ENCODE assay signal across 26 cellular contexts in genomic region chr17:39923230-39923629, GRCh38. TPM values are rescaled to one million over a fixed set of nuclear protein-coding genes. Genes with fewer than 3 reads are reported as not detected.
DNase-seq lines count a peak whose midpoint lies in the region; ATAC-seq and TF ChIP-seq lines count a peak whose summit lies in the region.
"Had no signal": no experiment of that assay in that cellular context is flagged by ENCODE, and none has a peak within 500 bp of the region (broad histone marks: within the 10 kb centered on the region; RNA-seq: fewer than 3 reads in every experiment).

No MANE protein-coding gene starts in this region.

- no peak overlapping the region for H3K23ac ChIP-seq in mesenchymal stem cell (ENCODE audit: low read length in 2 of 2)

- H2BK120ac ChIP-seq in mesenchymal stem cell (ENCODE audit: low read depth, low read length): no peak overlapping the region

- peaks cover 27% of the 10 kb centered on the region for H3K36me3 Mint-ChIP-seq in activated CD4-positive, alpha-beta T cell treated with anti-CD3 and anti-CD28 coated beads for 36 hours (ENCODE audit: low read depth)
- peaks cover 57% of the 10 kb centered on the region for H3K36me3 Mint-ChIP-seq in activated naive CD8-positive, alpha-beta T cell treated with anti-CD3 and anti-CD28 coated beads for 36 hours

- peak overlapping the region; percentile 22 for H3K9ac ChIP-seq in mesenchymal stem cell (ENCODE audit: low read length)

- H3K27me3 ChIP-seq in H7 (ENCODE audit: control insufficient read depth, insufficient read depth, low read length): no peaks in the 10 kb centered on the region
- H3K27me3 ChIP-seq in mesenchymal stem cell (ENCODE audit: control insufficient read depth in 1 of 2, insufficient read depth in 1 of 2, low read length in 2 of 2): no peaks in the 10 kb centered on the region
- H3K27me3 ChIP-seq: colonic mucosa, vagina had no signal

- no peaks in the 10 kb centered on the region for H3K9me3 ChIP-seq in mesenchymal stem cell (ENCODE audit: control insufficient read depth, low read length)
- H3K9me3 ChIP-seq: colonic mucosa, vagina had no signal

- no peak overlapping the region for H2BK5ac ChIP-seq in mesenchymal stem cell (ENCODE audit: low read depth, low read length, poor library complexity, severe bottlenecking)

- H4K91ac ChIP-seq in mesenchymal stem cell (ENCODE audit: low read length): no peak overlapping the region

- H3K27ac Mint-ChIP-seq in activated CD4-positive, alpha-beta T cell treated with anti-CD3 and anti-CD28 coated beads for 36 hours: peak overlapping the region; percentile 63
- peak overlapping the region; percentile 96 for H3K27ac Mint-ChIP-seq in activated naive CD8-positive, alpha-beta T cell treated with anti-CD3 and anti-CD28 coated beads for 36 hours
- H3K27ac Mint-ChIP-seq: B cell, brain, GM23338 had no signal

- H3K79me1 ChIP-seq in mesenchymal stem cell (replicated peaks; ENCODE audit: low read length, poor library complexity, severe bottlenecking): peaks cover 53% of the 10 kb centered on the region

- H3K9me3 Mint-ChIP-seq in activated CD4-positive, alpha-beta T cell treated with anti-CD3 and anti-CD28 coated beads for 36 hours (ENCODE audit: low read depth): no peaks in the 10 kb centered on the region
- no peaks in the 10 kb centered on the region for H3K9me3 Mint-ChIP-seq in activated naive CD8-positive, alpha-beta T cell treated with anti-CD3 and anti-CD28 coated beads for 36 hours
- H3K9me3 Mint-ChIP-seq: brain, GM23338, naive B cell had no signal

- WGBS in mesenchymal stem cell: 100% methylated on average over 5 of the region's 6 CpGs

- ATAC-seq in activated CD4-positive, alpha-beta T cell treated with anti-CD3 and anti-CD28 coated beads for 36 hours: no peak
- ATAC-seq in HG02759 (IDR thresholded peaks at IDR 0.05; ENCODE audit: unreplicated experiment): no peak
- ATAC-seq: GM23338 had no signal

- no peak for TF ChIP-seq POLR2A in erythroblast (IDR thresholded peaks at IDR 0.05; ENCODE audit: low read length)

- no peak overlapping the region for H4K8ac ChIP-seq in mesenchymal stem cell (ENCODE audit: low read length)

- H3K4me1 Mint-ChIP-seq in activated CD4-positive, alpha-beta T cell treated with anti-CD3 and anti-CD28 coated beads for 36 hours: peaks cover 75% of the 10 kb centered on the region
- H3K4me1 Mint-ChIP-seq in activated naive CD8-positive, alpha-beta T cell treated with anti-CD3 and anti-CD28 coated beads for 36 hours: peaks cover 82% of the 10 kb centered on the region

- intact Hi-C loops in activated CD4-positive, alpha-beta T cell treated with anti-CD3 and anti-CD28 coated beads for 36 hours (cut with DNase I, micrococcal nuclease): loop anchor here in 1 of 2 experiments (10.0 kb wide), 2 partner anchors 518 to 1942 kb away; partner anchors contain the start of genes FBXL20 and KLHL11

- H3K4me1 ChIP-seq in mesenchymal stem cell (ENCODE audit: control insufficient read depth, insufficient read depth, low read depth, low read length): peaks cover 29% of the 10 kb centered on the region

- no peak for DNase-seq in activated CD4-positive, alpha-beta T cell treated with anti-CD3 and anti-CD28 coated beads for 36 hours
- no peak for DNase-seq in activated CD4-positive, alpha-beta T cell treated with anti-CD3 and anti-CD28 coated beads, Interleukin-2, amount 50 U/mL, for 48 hours
- DNase-seq in H7 (peak; percentile 16), mesenchymal stem cell (no peak), erythroblast (lab: John Stamatoyannopoulos, UW) (no peak), epidermal melanocyte (ENCODE audit: insufficient read length, low spot score) (no peak)
- no peak for DNase-seq in activated naive CD8-positive, alpha-beta T cell treated with anti-CD3 and anti-CD28 coated beads for 36 hours
- DNase-seq: colonic mucosa, DMS 273 treated with DMSO at 0.1 percent for 48 hours, GDM1, mammary epithelial cell, naive B cell, NCI-H1092 treated with DMSO at 0.1 percent for 48 hours, NCI-H524 treated with DMSO at 0.1 percent for 48 hours, SW 1271, WERI-Rb-1 had no signal

- no peak overlapping the region for H2AFZ ChIP-seq in mesenchymal stem cell (ENCODE audit: low read depth, low read length)
- H2AFZ ChIP-seq: GM23338 had no signal

- H3K4me3 ChIP-seq in H7 (ENCODE audit: insufficient read depth, low read depth, low read length): no peak overlapping the region
- no peak overlapping the region for H3K4me3 ChIP-seq in mesenchymal stem cell (ENCODE audit: insufficient read depth in 1 of 2, low read depth in 1 of 2, low read length in 2 of 2)
- H3K4me3 ChIP-seq: colonic mucosa, GM23338, skin epidermis, vagina had no signal

- H3K27ac ChIP-seq in mesenchymal stem cell (ENCODE audit: low read length, poor library complexity, severe bottlenecking): no peak overlapping the region
- H3K27ac ChIP-seq: colonic mucosa, vagina, WERI-Rb-1 had no signal

- H3K4ac ChIP-seq in mesenchymal stem cell (ENCODE audit: low read depth in 1 of 2, low read length in 2 of 2): no peak overlapping the region

- no peaks in the 10 kb centered on the region for H3K27me3 Mint-ChIP-seq in activated CD4-positive, alpha-beta T cell treated with anti-CD3 and anti-CD28 coated beads for 36 hours
- no peaks in the 10 kb centered on the region for H3K27me3 Mint-ChIP-seq in activated naive CD8-positive, alpha-beta T cell treated with anti-CD3 and anti-CD28 coated beads for 36 hours
- H3K27me3 Mint-ChIP-seq: B cell, naive B cell had no signal

- no peak overlapping the region for H3K4me3 Mint-ChIP-seq in activated CD4-positive, alpha-beta T cell treated with anti-CD3 and anti-CD28 coated beads for 36 hours
- H3K4me3 Mint-ChIP-seq in activated naive CD8-positive, alpha-beta T cell treated with anti-CD3 and anti-CD28 coated beads for 36 hours: peak overlapping the region; percentile 37
- H3K4me3 Mint-ChIP-seq: B cell, brain, GM23338 had no signal

- H3K36me3 ChIP-seq in H7 (replicated peaks; ENCODE audit: control insufficient read depth, insufficient read depth, low read length): peaks cover 24% of the 10 kb centered on the region
- H3K36me3 ChIP-seq in mesenchymal stem cell (ENCODE audit: control insufficient read depth in 1 of 2, insufficient read depth in 2 of 2, low read depth in 1 of 2, low read length in 2 of 2): peaks cover 49 to 51% of the 10 kb centered on the region in 2 experiments

- H2BK12ac ChIP-seq in mesenchymal stem cell (ENCODE audit: low read length in 2 of 2): no peak overlapping the region

- CTCF ChIA-PET in activated CD4-positive, alpha-beta T cell treated with anti-CD3 and anti-CD28 coated beads for 36 hours (lab: Charles Lee): interaction anchor here (0.7 kb wide), 1 partner anchor 14 kb away, joined by 3 read pairs; no protein-coding TSS in a partner anchor

- no peak overlapping the region for H3K18ac ChIP-seq in mesenchymal stem cell (ENCODE audit: low read depth in 1 of 2, low read length in 2 of 2)

- no peak overlapping the region for H3K4me2 ChIP-seq in mesenchymal stem cell (ENCODE audit: low read length, poor library complexity, severe bottlenecking)
- H3K4me2 ChIP-seq: GM23338 had no signal

- no peak overlapping the region for H2BK15ac ChIP-seq in mesenchymal stem cell (ENCODE audit: low read depth, poor library complexity, severe bottlenecking)

- H2AK5ac ChIP-seq in mesenchymal stem cell (ENCODE audit: low read length, severe bottlenecking): no peak overlapping the region

- no peak overlapping the region for H3K14ac ChIP-seq in mesenchymal stem cell (ENCODE audit: low read length in 2 of 2)

- POLR2A ChIA-PET in activated CD4-positive, alpha-beta T cell treated with anti-CD3 and anti-CD28 coated beads for 36 hours (lab: Charles Lee): no interaction called here

RNA-seq across cellular contexts. Expression of gene ORMDL3, which starts 4.2 kb away (rescaled TPM):
- total RNA-seq in activated CD4-positive, alpha-beta T cell treated with anti-CD3 and anti-CD28 coated beads for 36 hours: 10 to 100 TPM; 46.8 to 64.9 TPM
- total RNA-seq in H7 (2014; rRNA removed; shearing (Covaris generic)): 33.3 and 39.7 TPM in 2 replicates
- 10 to 100 TPM; 59.1 to 62.3 TPM for total RNA-seq in activated naive CD8-positive, alpha-beta T cell treated with anti-CD3 and anti-CD28 coated beads for 36 hours
- 117 TPM for polyA plus RNA-seq in mesenchymal stem cell (2013, experiment 1 of 2)
- polyA plus RNA-seq in mesenchymal stem cell (2013, experiment 2 of 2): 129 TPM

RNA-seq across cellular contexts. Expression of gene LRRC3C, which starts 4.3 kb away (rescaled TPM):
- total RNA-seq in activated CD4-positive, alpha-beta T cell treated with anti-CD3 and anti-CD28 coated beads for 36 hours: not detected
- total RNA-seq in H7 (2014; rRNA removed; shearing (Covaris generic)): not detected in 2 replicates
- not detected for total RNA-seq in activated naive CD8-positive, alpha-beta T cell treated with anti-CD3 and anti-CD28 coated beads for 36 hours
- not detected for polyA plus RNA-seq in mesenchymal stem cell (2013, experiment 1 of 2)
- polyA plus RNA-seq in mesenchymal stem cell (2013, experiment 2 of 2): not detected
- total RNA-seq: A172, B cell, colonic mucosa, LHCN-M2, mammary epithelial cell, posterior vena cava, vagina had no signal
- polyA plus RNA-seq: GM23338, keratinocyte, mammary epithelial cell had no signal

RNA-seq across cellular contexts. Expression of gene GSDMB, which starts 4.8 kb away (rescaled TPM):
- total RNA-seq in activated CD4-positive, alpha-beta T cell treated with anti-CD3 and anti-CD28 coated beads for 36 hours: 10 to 100 TPM; 17.7 to 18.5 TPM
- 3.3 and 6.0 TPM in 2 replicates for total RNA-seq in H7 (2014; rRNA removed; shearing (Covaris generic))
- 1 to 10 TPM; 7.6 to 8.7 TPM for total RNA-seq in activated naive CD8-positive, alpha-beta T cell treated with anti-CD3 and anti-CD28 coated beads for 36 hours
- polyA plus RNA-seq in mesenchymal stem cell (2013, experiment 1 of 2): 4.4 TPM
- 3.5 TPM for polyA plus RNA-seq in mesenchymal stem cell (2013, experiment 2 of 2)

RNA-seq across cellular contexts. Expression of gene GSDMA, which starts 39.6 kb away (rescaled TPM):
- total RNA-seq in activated CD4-positive, alpha-beta T cell treated with anti-CD3 and anti-CD28 coated beads for 36 hours: 1 to 10 TPM in 1 of 2 experiments, under 1 TPM in 1; 0.98 to 1.1 TPM
- total RNA-seq in H7 (2014; rRNA removed; shearing (Covaris generic)): not detected in 2 replicates
- under 1 TPM; 0.14 to 0.16 TPM for total RNA-seq in activated naive CD8-positive, alpha-beta T cell treated with anti-CD3 and anti-CD28 coated beads for 36 hours
- not detected for polyA plus RNA-seq in mesenchymal stem cell (2013, experiment 1 of 2)
- polyA plus RNA-seq in mesenchymal stem cell (2013, experiment 2 of 2): not detected
- total RNA-seq: A172, B cell, GM23338, LHCN-M2 had no signal
- polyA plus RNA-seq: GM23338 had no signal

RNA-seq across cellular contexts. Expression of gene ZPBP2, which starts 55.2 kb away (rescaled TPM):
- total RNA-seq in activated CD4-positive, alpha-beta T cell treated with anti-CD3 and anti-CD28 coated beads for 36 hours: under 1 TPM; 0.19 to 0.34 TPM
- not detected in 2 replicates for total RNA-seq in H7 (2014; rRNA removed; shearing (Covaris generic))
- total RNA-seq in activated naive CD8-positive, alpha-beta T cell treated with anti-CD3 and anti-CD28 coated beads for 36 hours: not detected
- polyA plus RNA-seq in mesenchymal stem cell (2013, experiment 1 of 2): not detected
- polyA plus RNA-seq in mesenchymal stem cell (2013, experiment 2 of 2): not detected
- total RNA-seq: A172, colonic mucosa, GM23338, LHCN-M2, mammary epithelial cell, posterior vena cava, vagina had no signal
- polyA plus RNA-seq: GM23338, keratinocyte, mammary epithelial cell had no signal
